In the genomic region with DNA sequence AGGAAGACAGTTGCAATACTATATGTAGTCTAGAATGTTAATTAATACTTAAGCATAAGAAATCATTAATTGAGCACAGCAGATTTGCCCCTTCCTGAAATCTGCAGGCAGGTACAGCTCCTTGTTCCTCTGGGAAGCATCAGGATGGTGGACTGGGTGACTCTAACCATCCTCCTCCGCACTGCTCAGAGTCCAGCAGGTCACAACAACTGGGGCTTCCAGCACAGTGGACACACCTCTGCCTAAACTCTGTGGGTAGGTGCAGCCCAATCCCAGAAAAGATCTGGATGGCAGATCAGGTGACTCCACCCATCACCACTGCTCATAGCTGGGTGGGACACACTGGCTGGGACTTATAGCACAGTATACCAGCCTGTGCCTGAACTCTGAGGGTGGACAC, we compare ENCODE assay signal across 28 cellular contexts.
"Had no signal": no experiment of that assay in that cellular context is flagged by ENCODE, and none has a peak within 500 bp of the region (broad histone marks: within the 10 kb centered on the region; RNA-seq: fewer than 3 reads in every experiment).

No MANE protein-coding gene starts in this region.

- H3K4me3 ChIP-seq: left ventricle myocardium inferior, lung, mucosa of descending colon, pancreas, prostate gland, sigmoid colon, spleen, suprapubic skin, thoracic aorta, tibial artery, upper lobe of right lung had no signal

- ATAC-seq: mucosa of descending colon; naive thymus-derived CD4-positive, alpha-beta T cell; natural killer cell treated with Interleukin-12 subunit alpha and Interleukin-12 subunit beta and Interleukin-15 and Interleukin-18, amount 100 ng/mL, for 72 hours; pancreas; right cardiac atrium; stimulated activated effector memory CD8-positive, alpha-beta T cell treated with anti-CD3 and anti-CD28 coated beads, Interleukin-12 subunit alpha, Interleukin-12 subunit beta, amount 100 ng/mL, for 72 hours; upper lobe of right lung had no signal

- H3K27me3 Mint-ChIP-seq: natural killer cell treated with Interleukin-12 subunit alpha and Interleukin-12 subunit beta and Interleukin-15 and Interleukin-18, amount 100 ng/mL, for 72 hours; stimulated activated naive CD8-positive, alpha-beta T cell treated with anti-CD3 and anti-CD28 coated beads, Interleukin-15, Interleukin-2, amounts not matched to agents 100 ng/mL and 50 ng/mL, for 24 hours had no signal

- H3K36me3 ChIP-seq: left ventricle myocardium inferior, pancreas, prostate gland, sigmoid colon, spleen, suprapubic skin, thoracic aorta, tibial artery, upper lobe of right lung had no signal

- H3K4me1 ChIP-seq: left ventricle myocardium inferior, pancreas, prostate gland, sigmoid colon, spleen, suprapubic skin, tibial artery, upper lobe of right lung had no signal

- H3K36me3 Mint-ChIP-seq: immature natural killer cell; memory B cell; naive thymus-derived CD4-positive, alpha-beta T cell; stimulated activated effector memory CD8-positive, alpha-beta T cell treated with anti-CD3 and anti-CD28 coated beads, Interleukin-12 subunit alpha, Interleukin-12 subunit beta, amount 100 ng/mL, for 72 hours had no signal

- DNase-seq: hypothalamus; immature natural killer cell; left ventricle myocardium inferior; midbrain; mucosa of descending colon; naive thymus-derived CD4-positive, alpha-beta T cell; pancreas; posterior cingulate gyrus; retina; right cardiac atrium; sigmoid colon; small intestine; spleen; stimulated activated CD4-positive, alpha-beta T cell treated with anti-CD3 and anti-CD28 coated beads, Interleukin-4, amount 100 ng/mL, for 24 hours; stimulated activated naive CD4-positive, alpha-beta T cell; tibial artery; trophoblast cell; upper lobe of right lung had no signal

- H3K27ac Mint-ChIP-seq: immature natural killer cell; memory B cell; naive thymus-derived CD4-positive, alpha-beta T cell; natural killer cell treated with Interleukin-12 subunit alpha and Interleukin-12 subunit beta and Interleukin-15 and Interleukin-18, amount 100 ng/mL, for 72 hours; stimulated activated effector memory CD8-positive, alpha-beta T cell treated with anti-CD3 and anti-CD28 coated beads, Interleukin-12 subunit alpha, Interleukin-12 subunit beta, amount 100 ng/mL, for 72 hours; stimulated activated naive CD8-positive, alpha-beta T cell treated with anti-CD3 and anti-CD28 coated beads, Interleukin-15, Interleukin-2, amounts not matched to agents 100 ng/mL and 50 ng/mL, for 24 hours had no signal

- FAIRE-seq: islet of Langerhans, pancreas, small intestine, urothelium cell line had no signal

- H3K4me3 Mint-ChIP-seq: immature natural killer cell; memory B cell; naive thymus-derived CD4-positive, alpha-beta T cell; natural killer cell treated with Interleukin-12 subunit alpha and Interleukin-12 subunit beta and Interleukin-15 and Interleukin-18, amount 100 ng/mL, for 72 hours; stimulated activated effector memory CD8-positive, alpha-beta T cell treated with anti-CD3 and anti-CD28 coated beads, Interleukin-12 subunit alpha, Interleukin-12 subunit beta, amount 100 ng/mL, for 72 hours; stimulated activated naive CD8-positive, alpha-beta T cell treated with anti-CD3 and anti-CD28 coated beads, Interleukin-15, Interleukin-2, amounts not matched to agents 100 ng/mL and 50 ng/mL, for 24 hours had no signal

- H3K4me1 Mint-ChIP-seq: immature natural killer cell; memory B cell; naive thymus-derived CD4-positive, alpha-beta T cell; stimulated activated effector memory CD8-positive, alpha-beta T cell treated with anti-CD3 and anti-CD28 coated beads, Interleukin-12 subunit alpha, Interleukin-12 subunit beta, amount 100 ng/mL, for 72 hours had no signal

- H3K27me3 ChIP-seq: sigmoid colon, suprapubic skin, tibial artery, upper lobe of right lung had no signal

- H3K27ac ChIP-seq: left ventricle myocardium inferior, pancreas, prostate gland, sigmoid colon, spleen, suprapubic skin, thoracic aorta, tibial artery, upper lobe of right lung had no signal

- H3K9me3 ChIP-seq: mucosa of descending colon, pancreas, prostate gland, sigmoid colon, suprapubic skin, thoracic aorta, upper lobe of right lung had no signal
